Comparison of ENCODE assay signal across 1 cellular context in genomic region chr14:105685003-105685402, GRCh38.
TF ChIP-seq lines count a peak whose summit lies in the region.

No MANE protein-coding gene starts in this region.

TF ChIP-seq in IMR-90, 13 proteins besides CTCF, POLR2A, EP300 and RAD21:
- no peak for TF ChIP-seq ELK1 (IDR thresholded peaks at IDR 0.05; ENCODE audit: borderline replicate concordance, low read depth, low read length)
- no peak for TF ChIP-seq BHLHE40 (IDR thresholded peaks at IDR 0.05; ENCODE audit: low read depth, low read length)
